ENCODE assay signal across 10 cellular contexts in the genomic region with DNA sequence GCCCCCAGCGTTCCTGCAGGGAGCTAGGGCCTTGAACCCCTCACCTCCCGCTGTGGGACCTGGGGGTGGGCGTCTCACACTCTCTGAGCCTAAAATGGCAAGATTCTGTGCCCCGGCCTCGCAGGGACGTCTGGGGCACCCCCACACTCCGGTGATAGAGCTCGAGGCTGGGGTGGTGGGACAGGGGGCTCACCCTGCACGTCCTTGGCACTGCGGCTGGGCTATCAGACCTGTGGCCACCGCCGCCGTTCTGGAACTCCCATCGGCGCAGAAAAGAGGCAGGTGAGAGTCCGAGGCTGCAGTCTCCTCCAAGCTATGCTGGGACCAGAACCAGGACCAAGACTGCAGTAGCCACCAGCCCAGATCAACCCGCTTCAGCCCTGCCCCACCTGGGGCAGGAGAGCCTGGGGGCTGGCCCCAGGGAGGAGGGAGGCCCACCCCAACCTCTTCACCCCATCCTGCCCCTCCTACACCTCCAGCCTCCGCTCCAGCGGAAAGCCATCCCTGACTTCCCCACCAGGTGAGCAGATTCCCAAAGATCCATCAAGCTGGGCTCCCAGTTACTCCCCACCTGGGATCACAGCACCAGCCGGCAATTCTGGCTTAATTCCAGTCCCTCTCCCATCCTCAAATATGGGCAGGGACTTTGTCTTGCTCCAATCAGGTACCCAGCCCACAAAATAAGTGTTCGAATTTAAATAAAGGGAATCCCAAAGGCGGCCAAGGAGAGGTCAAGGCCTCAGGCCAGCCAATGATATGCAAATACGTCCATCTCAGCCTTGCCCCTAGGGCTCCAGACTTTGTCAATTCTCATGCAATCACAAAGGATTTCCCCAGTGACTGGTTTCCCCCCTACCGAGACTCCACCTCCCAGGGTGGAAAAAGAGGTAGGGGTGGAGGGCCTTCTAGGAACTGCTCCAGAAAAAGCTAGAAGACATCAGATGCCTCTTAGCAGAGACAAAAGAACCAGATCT. TPM values are rescaled to one million over a fixed set of nuclear protein-coding genes. Genes with fewer than 3 reads are reported as not detected.
DNase-seq lines count a peak whose midpoint lies in the region; TF ChIP-seq lines count a peak whose summit lies in the region.
"Had no signal": no experiment of that assay in that cellular context is flagged by ENCODE, and none has a peak within 500 bp of the region (broad histone marks: within the 10 kb centered on the region; RNA-seq: fewer than 3 reads in every experiment).

No MANE protein-coding gene starts in this region.

- H3K27me3 ChIP-seq in HAP-1 (ENCODE audit: low read depth) (no peaks in the 10 kb centered on the region), ascending aorta (no peaks in the 10 kb centered on the region), stomach smooth muscle (ENCODE audit: control insufficient read depth in 1 of 2, insufficient read depth in 2 of 2, low read length in 2 of 2) (no peaks in the 10 kb centered on the region)
- H3K27me3 ChIP-seq: gastrocnemius medialis had no signal

- H3K36me3 ChIP-seq in HAP-1 (replicated peaks), result no peaks in the 10 kb centered on the region; the same call in 1 of the 2 replicates
- peaks cover 0 to 20% of the 10 kb centered on the region in 2 donors for H3K36me3 ChIP-seq in ascending aorta
- H3K36me3 ChIP-seq in stomach smooth muscle (ENCODE audit: control insufficient read depth in 2 of 2, insufficient read depth in 2 of 2, low read length in 2 of 2), result peaks cover 3 to 4% of the 10 kb centered on the region in 2 donors
- H3K36me3 ChIP-seq: gastrocnemius medialis had no signal

- intact Hi-C loops in ascending aorta (cut with DNase I), result no loop called here

- H3K4me1 ChIP-seq in HAP-1 (peaks cover 34% of the 10 kb centered on the region), ascending aorta (peaks cover 6 to 35% of the 10 kb centered on the region in 2 donors), stomach smooth muscle (ENCODE audit: control insufficient read depth, insufficient read depth, low read length) (peaks cover 35% of the 10 kb centered on the region)

- H3K4me3 ChIP-seq in HAP-1, result no peak overlapping the region
- no peak overlapping the region for H3K4me3 ChIP-seq in ascending aorta
- H3K4me3 ChIP-seq in stomach smooth muscle (ENCODE audit: low read length in 2 of 2), result peak overlapping the region in 1 of 2 donors; percentile 15
- H3K4me3 ChIP-seq: gastrocnemius medialis had no signal

- H3K9me3 ChIP-seq in HAP-1 (no peaks in the 10 kb centered on the region), ascending aorta (no peaks in the 10 kb centered on the region), stomach smooth muscle (ENCODE audit: control insufficient read depth in 2 of 2, low read length in 2 of 2) (no peaks in the 10 kb centered on the region)
- H3K9me3 ChIP-seq: gastrocnemius medialis had no signal

- in situ Hi-C loops in HAP-1 (cut with MboI; ENCODE audit: low sequenced_read_pairs), result no loop called here

- TF ChIP-seq CTCF in ascending aorta (IDR thresholded peaks at IDR 0.05), result no peak

- H3K9ac ChIP-seq in stomach smooth muscle (ENCODE audit: low read length in 2 of 2), result no peak overlapping the region

- peak overlapping the region; percentile 51 to 56 for H3K27ac ChIP-seq in ascending aorta
- peak overlapping the region; percentile 24 for H3K27ac ChIP-seq in stomach smooth muscle (ENCODE audit: low read length)
- H3K27ac ChIP-seq: gastrocnemius medialis had no signal

- DNase-seq in HAP-1 (ENCODE audit: low spot score in 2 of 2) (peak; percentile 85 to 89), ascending aorta (ENCODE audit: low spot score in 2 of 2) (no peak), iPS-NIHi11 (ENCODE audit: low spot score) (peak; percentile 78), NCI-H1694 treated with DMSO at 0.1 percent for 48 hours (lab: John Stamatoyannopoulos, UW) (no peak), NCI-H774 (lab: John Stamatoyannopoulos, UW) (no peak)
- no peak for DNase-seq in activated CD4-positive, alpha-beta T cell treated with anti-CD3 and anti-CD28 coated beads, Interleukin-2, amount 50 U/mL, for 4 hours
- DNase-seq: Calu3, dermis blood vessel endothelial cell, gastrocnemius medialis had no signal

RNA-seq across cellular contexts. Expression of gene TNRC18, which starts 16.4 kb away (rescaled TPM):
- 240 TPM for total RNA-seq in ascending aorta

Comparison
In these comparisons a context has a peak if more than half of its experiments do, and no peak if none do; other contexts are left out.
1. DNase-seq: peak in HAP-1 (2 of 2) and iPS-NIHi11 (single experiment); none in ascending aorta (0 of 2), NCI-H1694 treated with DMSO at 0.1 percent for 48 hours (single experiment), activated CD4-positive, alpha-beta T cell treated with anti-CD3 and anti-CD28 coated beads, Interleukin-2, amount 50 U/mL, for 4 hours (0 of 2) and NCI-H774 (single experiment).